ENCODE assay signal across 36 cellular contexts in the genomic region with DNA sequence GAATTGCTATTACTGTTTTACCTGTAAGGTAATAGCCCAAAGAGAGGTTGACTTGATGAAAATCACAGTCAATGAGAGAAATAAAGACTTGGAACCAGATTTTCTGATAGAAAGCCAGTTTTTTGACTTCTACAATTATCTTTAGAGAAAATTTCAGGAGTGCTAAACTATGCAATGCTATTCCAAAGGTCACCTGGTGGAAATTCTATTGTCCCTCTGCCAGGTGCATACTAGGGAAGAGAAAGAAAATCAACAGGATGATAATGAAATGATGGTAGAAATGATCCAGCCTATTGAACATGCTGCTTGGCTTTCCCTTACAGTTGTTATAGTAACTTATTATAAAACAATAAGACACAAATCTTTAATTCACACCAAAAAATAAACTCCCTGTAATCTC.
A peak's percentile ranks its signal among the peaks of the same experiment; 100 is the strongest.
DNase-seq lines count a peak whose midpoint lies in the region; ATAC-seq, FAIRE-seq and TF ChIP-seq lines count a peak whose summit lies in the region.
"Had no signal": no experiment of that assay in that cellular context is flagged by ENCODE, and none has a peak within 500 bp of the region (broad histone marks: within the 10 kb centered on the region; RNA-seq: fewer than 3 reads in every experiment).

No MANE protein-coding gene starts in this region.

- no peak for TF ChIP-seq POLR2A in HepG2 (IDR thresholded peaks at IDR 0.05; ENCODE audit: insufficient read depth in 1 of 2, low read depth in 2 of 2, low read length in 2 of 2)
- TF ChIP-seq POLR2A in right lobe of liver (IDR thresholded peaks at IDR 0.05) = no peak

- H3K4me1 ChIP-seq in liver (ENCODE audit: control insufficient read depth in 4 of 4, insufficient read depth in 4 of 4, low read length in 3 of 4) (no peaks in the 10 kb centered on the region), HepG2 (ENCODE audit: insufficient read depth, low read length) (peaks cover 38% of the 10 kb centered on the region), right lobe of liver (no peaks in the 10 kb centered on the region), Karpas-422 (ENCODE audit: low read length) (no peaks in the 10 kb centered on the region)
- H3K4me1 ChIP-seq: A549; BLaER1; BLaER1 treated with 17β-estradiol and CSF1 and Interleukin-3, amounts not matched to agents 10 nM and 100 nM; Caco-2 had no signal

- TF ChIP-seq EP300 in HepG2 (IDR thresholded peaks at IDR 0.05; ENCODE audit: low read depth in 2 of 2, low read length in 2 of 2) = no peak
- no peak for TF ChIP-seq EP300 in HepG2 (CRISPR knock-in tag; IDR thresholded peaks at IDR 0.05; ENCODE audit: borderline replicate concordance)

- DNase-seq in DMS53 (lab: John Stamatoyannopoulos, UW) (peak; percentile 7), DMS53 treated with DMSO at 0.1 percent for 48 hours (lab: John Stamatoyannopoulos, UW; ENCODE audit: unreplicated experiment) (no peak), HepG2 (ENCODE audit: low spot score) (no peak), left lobe of liver (ENCODE audit: low spot score) (no peak), right lobe of liver (no peak), Karpas-422 (no peak)
- no peak for DNase-seq in natural killer cell treated with Interleukin-12 subunit alpha and Interleukin-12 subunit beta and Interleukin-15 and Interleukin-18, amount 100 ng/mL, for 72 hours (ENCODE audit: low spot score)
- DNase-seq: 8988T; ACHN; AML-193; BE2C; C1 segment of cervical spinal cord; Caco-2; Calu3; CD4-positive, alpha-beta memory T cell; CD4-positive, alpha-beta T cell; CD4-positive, CD25-positive, alpha-beta regulatory T cell; CD8-positive, alpha-beta memory T cell; CD8-positive, alpha-beta T cell; COR-L47; DMS 273 treated with DMSO at 0.1 percent for 48 hours; DMS153; DMS79; DMS79 treated with DMSO at 0.1 percent for 48 hours; DND-41; EL had no signal

- TF ChIP-seq CTCF in liver (IDR thresholded peaks at IDR 0.05; ENCODE audit: low read depth, low read length, missing input control) (no peak), HepG2 (CRISPR knock-in tag; IDR thresholded peaks at IDR 0.05) (no peak), right lobe of liver (IDR thresholded peaks at IDR 0.05) (no peak)

- no peak overlapping the region for H3K9ac ChIP-seq in liver (ENCODE audit: low read depth in 1 of 2, low read length in 2 of 2)
- no peak overlapping the region for H3K9ac ChIP-seq in HepG2 (ENCODE audit: insufficient read depth, low read depth, low read length)
- H3K9ac ChIP-seq in Karpas-422 (ENCODE audit: low read length) = no peak overlapping the region
- H3K9ac ChIP-seq: BLaER1; BLaER1 treated with 17β-estradiol and CSF1 and Interleukin-3, amounts not matched to agents 10 nM and 100 nM had no signal

- H2AFZ ChIP-seq in HepG2 (ENCODE audit: low read length) (no peak overlapping the region), Karpas-422 (ENCODE audit: low read length) (no peak overlapping the region)

- no peaks in the 10 kb centered on the region for H3K4me1 Mint-ChIP-seq in natural killer cell treated with Interleukin-12 subunit alpha and Interleukin-12 subunit beta and Interleukin-15 and Interleukin-18, amount 100 ng/mL, for 72 hours (ENCODE audit: low read depth in 2 of 2)
- H3K4me1 Mint-ChIP-seq: B cell; CD14-positive monocyte; CD4-positive, alpha-beta memory T cell; CD4-positive, CD25-positive, alpha-beta regulatory T cell; CD8-positive, alpha-beta memory T cell had no signal

- H3K79me2 ChIP-seq in HepG2 (ENCODE audit: insufficient read depth, low read length) (no peaks in the 10 kb centered on the region), Karpas-422 (ENCODE audit: low read length) (no peaks in the 10 kb centered on the region)

- no peaks in the 10 kb centered on the region for H3K36me3 Mint-ChIP-seq in natural killer cell treated with Interleukin-12 subunit alpha and Interleukin-12 subunit beta and Interleukin-15 and Interleukin-18, amount 100 ng/mL, for 72 hours
- H3K36me3 Mint-ChIP-seq: CD14-positive monocyte; CD4-positive, alpha-beta memory T cell; CD4-positive, CD25-positive, alpha-beta regulatory T cell; CD8-positive, alpha-beta T cell had no signal

- H4K20me1 ChIP-seq in HepG2 (ENCODE audit: insufficient read depth, low read length) = no peaks in the 10 kb centered on the region
- H4K20me1 ChIP-seq in Karpas-422 (ENCODE audit: insufficient read depth, low read depth, low read length) = no peaks in the 10 kb centered on the region
- H4K20me1 ChIP-seq: BLaER1; BLaER1 treated with 17β-estradiol and CSF1 and Interleukin-3, amounts not matched to agents 10 nM and 100 nM had no signal

- H3K36me3 ChIP-seq in liver (ENCODE audit: control insufficient read depth in 4 of 4, insufficient read depth in 3 of 4, low read depth in 1 of 4, low read length in 3 of 4) (no peaks in the 10 kb centered on the region), HepG2 (replicated peaks in 1 of 2; ENCODE audit: control insufficient read depth in 1 of 2, insufficient read depth in 2 of 2, low read length in 2 of 2) (no peaks in the 10 kb centered on the region), right lobe of liver (no peaks in the 10 kb centered on the region), Karpas-422 (ENCODE audit: insufficient read depth, low read length) (no peaks in the 10 kb centered on the region)
- H3K36me3 ChIP-seq: BE2C; BLaER1; BLaER1 treated with 17β-estradiol and CSF1 and Interleukin-3, amounts not matched to agents 10 nM and 100 nM had no signal

- no peak for TF ChIP-seq RAD21 in liver (IDR thresholded peaks at IDR 0.05)
- TF ChIP-seq RAD21 in HepG2 (CRISPR knock-in tag; IDR thresholded peaks at IDR 0.05) = no peak

- no peak overlapping the region for H3K4me3 Mint-ChIP-seq in natural killer cell treated with Interleukin-12 subunit alpha and Interleukin-12 subunit beta and Interleukin-15 and Interleukin-18, amount 100 ng/mL, for 72 hours
- H3K4me3 Mint-ChIP-seq: B cell; CD14-positive monocyte; CD4-positive, alpha-beta memory T cell; CD4-positive, alpha-beta T cell; CD4-positive, CD25-positive, alpha-beta regulatory T cell; CD8-positive, alpha-beta memory T cell; CD8-positive, alpha-beta T cell had no signal

- H3K27ac ChIP-seq in liver (ENCODE audit: low read depth in 1 of 2, low read length in 2 of 2) (no peak overlapping the region), HepG2 (ENCODE audit: extremely low read length, insufficient read depth, low read length) (no peak overlapping the region), right lobe of liver (no peak overlapping the region), Karpas-422 (ENCODE audit: low read length) (no peak overlapping the region)
- H3K27ac ChIP-seq: 22Rv1; A549; BLaER1; BLaER1 treated with 17β-estradiol and CSF1 and Interleukin-3, amounts not matched to agents 10 nM and 100 nM; C4-2B had no signal

- H3K9me3 Mint-ChIP-seq in natural killer cell treated with Interleukin-12 subunit alpha and Interleukin-12 subunit beta and Interleukin-15 and Interleukin-18, amount 100 ng/mL, for 72 hours = no peaks in the 10 kb centered on the region
- H3K9me3 Mint-ChIP-seq: CD14-positive monocyte; CD4-positive, alpha-beta memory T cell; CD4-positive, alpha-beta T cell; CD4-positive, CD25-positive, alpha-beta regulatory T cell; CD8-positive, alpha-beta memory T cell; CD8-positive, alpha-beta T cell had no signal

- no peaks in the 10 kb centered on the region for H3K9me3 ChIP-seq in liver (ENCODE audit: control insufficient read depth in 4 of 4, low read length in 3 of 4)
- no peaks in the 10 kb centered on the region for H3K9me3 ChIP-seq in HepG2 (ENCODE audit: low read length)
- no peaks in the 10 kb centered on the region for H3K9me3 ChIP-seq in right lobe of liver
- no peaks in the 10 kb centered on the region for H3K9me3 ChIP-seq in Karpas-422 (ENCODE audit: low read length)
- H3K9me3 ChIP-seq: A549; BE2C; BLaER1; BLaER1 treated with 17β-estradiol and CSF1 and Interleukin-3, amounts not matched to agents 10 nM and 100 nM; Caco-2 had no signal

- H3K27me3 Mint-ChIP-seq in natural killer cell treated with Interleukin-12 subunit alpha and Interleukin-12 subunit beta and Interleukin-15 and Interleukin-18, amount 100 ng/mL, for 72 hours = peaks cover 0 to 3% of the 10 kb centered on the region in 2 donors
- H3K27me3 Mint-ChIP-seq: B cell; CD4-positive, alpha-beta memory T cell; CD4-positive, alpha-beta T cell; CD4-positive, CD25-positive, alpha-beta regulatory T cell; CD8-positive, alpha-beta memory T cell had no signal

- no peaks in the 10 kb centered on the region for H3K27me3 ChIP-seq in liver (ENCODE audit: control insufficient read depth in 4 of 4, insufficient read depth in 4 of 4, low read length in 3 of 4)
- H3K27me3 ChIP-seq in HepG2 (ENCODE audit: control insufficient read depth in 1 of 2, insufficient read depth in 2 of 2, low read length in 2 of 2) = no peaks in the 10 kb centered on the region; a peak in 1 of 5 replicates
- no peaks in the 10 kb centered on the region for H3K27me3 ChIP-seq in right lobe of liver
- H3K27me3 ChIP-seq in Karpas-422 (ENCODE audit: low read length) = no peaks in the 10 kb centered on the region
- H3K27me3 ChIP-seq: BE2C; BLaER1; BLaER1 treated with 17β-estradiol and CSF1 and Interleukin-3, amounts not matched to agents 10 nM and 100 nM had no signal

- H3K4me3 ChIP-seq in liver (ENCODE audit: low read depth in 1 of 3, low read length in 3 of 3) (no peak overlapping the region), HepG2 (replicated peaks in 1 of 3; ENCODE audit: insufficient read depth in 1 of 3, low read depth in 2 of 3, low read length in 3 of 3) (no peak overlapping the region), right lobe of liver (no peak overlapping the region), Karpas-422 (ENCODE audit: low read length) (no peak overlapping the region)
- H3K4me3 ChIP-seq: A549; BLaER1; BLaER1 treated with 17β-estradiol and CSF1 and Interleukin-3, amounts not matched to agents 10 nM and 100 nM had no signal

- POLR2A ChIA-PET in HepG2 (lab: Yijun Ruan, JAX) = no interaction called here

- ATAC-seq in HepG2 (no peak), left lobe of liver (peak; percentile 79), right lobe of liver (peak; percentile 53 to 75 (median 56))
- ATAC-seq in natural killer cell treated with Interleukin-12 subunit alpha and Interleukin-12 subunit beta and Interleukin-15 and Interleukin-18, amount 100 ng/mL, for 72 hours = no peak
- ATAC-seq: A549; CD8-positive, alpha-beta T cell had no signal

- FAIRE-seq in HepG2 (lab: Jason Lieb, UNC) = no peak
- FAIRE-seq: A204.1, A549, D721Med had no signal

- CTCF ChIA-PET in HepG2 (lab: Yijun Ruan, JAX; ENCODE audit: low intra/inter-chr PET ratio, low total read pairs) = no interaction called here

- H3K4me2 ChIP-seq in HepG2 (ENCODE audit: low read depth, low read length) (no peak overlapping the region), Karpas-422 (ENCODE audit: low read depth, low read length, poor library complexity, severe bottlenecking) (no peak overlapping the region)
- H3K4me2 ChIP-seq: A549; BLaER1; BLaER1 treated with 17β-estradiol and CSF1 and Interleukin-3, amounts not matched to agents 10 nM and 100 nM had no signal

- no peaks in the 10 kb centered on the region for H3K9me2 ChIP-seq in Karpas-422 (replicated peaks; ENCODE audit: insufficient read depth, low read length)

- intact Hi-C loops in HepG2 (cut with micrococcal nuclease; ENCODE audit: unreplicated experiment) (no loop called here), right lobe of liver (cut with DNase I) (no loop called here)

- H3K27ac Mint-ChIP-seq in natural killer cell treated with Interleukin-12 subunit alpha and Interleukin-12 subunit beta and Interleukin-15 and Interleukin-18, amount 100 ng/mL, for 72 hours = no peak overlapping the region
- H3K27ac Mint-ChIP-seq: B cell; CD14-positive monocyte; CD4-positive, alpha-beta memory T cell; CD4-positive, alpha-beta T cell; CD4-positive, CD25-positive, alpha-beta regulatory T cell; CD8-positive, alpha-beta memory T cell; CD8-positive, alpha-beta T cell had no signal

- BruUV-seq in HepG2 (replicated peaks; lab: Mats Ljungman, UMichigan) = no TSS peak

- in situ Hi-C loops in HepG2 (cut with HindIII; ENCODE audit: extremely low pct_ligation_motif_present, low pct_unique_long_range_greater_than_20kb) = no loop called here

Comparison
In these comparisons a context has a peak if more than half of its experiments do, and no peak if none do; other contexts are left out.
1. ATAC-seq: peak in left lobe of liver (single experiment) and right lobe of liver (4 of 4); none in HepG2 (single experiment) and natural killer cell treated with Interleukin-12 subunit alpha and Interleukin-12 subunit beta and Interleukin-15 and Interleukin-18, amount 100 ng/mL, for 72 hours (0 of 2).